2 cellular contexts compared by ENCODE assay signal in the genomic region with DNA sequence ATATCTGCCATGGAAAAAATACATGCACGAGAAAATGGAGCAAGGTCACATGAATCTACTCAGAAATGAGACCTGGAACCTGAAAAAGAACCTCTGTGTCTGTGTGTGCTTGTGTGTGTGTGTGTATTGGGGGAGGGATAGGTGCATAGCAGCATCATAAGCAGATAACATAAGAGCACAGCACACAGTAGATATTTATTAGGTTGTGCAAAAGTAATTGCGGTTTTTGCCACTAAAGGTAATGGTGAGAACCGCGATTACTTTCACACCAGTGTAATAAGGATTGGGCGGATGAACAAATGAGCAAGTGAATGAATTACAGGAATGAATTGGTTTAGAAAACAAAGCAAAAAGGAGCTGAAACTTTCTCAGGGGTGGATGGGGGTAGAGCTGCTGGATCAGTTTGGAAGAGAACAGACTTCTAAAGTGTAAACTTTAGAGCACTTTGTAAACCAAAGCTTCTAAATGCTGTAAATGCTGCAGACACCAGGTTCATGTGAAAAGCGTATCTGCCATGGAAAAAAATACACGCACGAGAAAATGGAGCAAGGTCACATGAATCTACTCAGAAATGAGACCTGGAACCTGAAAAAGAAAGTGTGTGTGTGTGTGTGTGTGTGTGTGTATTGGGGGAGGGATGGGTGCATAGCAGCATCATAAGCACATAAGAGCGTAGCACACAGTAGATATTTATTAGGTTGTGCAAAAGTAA.
TF ChIP-seq lines count a peak whose summit lies in the region.

No MANE protein-coding gene starts in this region.

TF ChIP-seq in IMR-90, 13 proteins besides CTCF, POLR2A, EP300 and RAD21:
- no peak for TF ChIP-seq SMC3 (IDR thresholded peaks at IDR 0.05; ENCODE audit: low read depth, low read length)
- no peak for TF ChIP-seq BHLHE40 (IDR thresholded peaks at IDR 0.05; ENCODE audit: low read depth, low read length)
- no peak for TF ChIP-seq RFX5 (IDR thresholded peaks at IDR 0.05; ENCODE audit: low read depth, low read length)
- no peak for TF ChIP-seq RCOR1 (IDR thresholded peaks at IDR 0.05; ENCODE audit: insufficient replicate concordance, low read length)
- TF ChIP-seq MAZ (IDR thresholded peaks at IDR 0.05; ENCODE audit: borderline replicate concordance, low read depth, low read length): no peak
- no peak for TF ChIP-seq MXI1 (IDR thresholded peaks at IDR 0.05; ENCODE audit: borderline replicate concordance, low read depth, low read length)
- TF ChIP-seq USF2 (IDR thresholded peaks at IDR 0.05; ENCODE audit: low read depth, low read length): no peak
- no peak for TF ChIP-seq ELK1 (IDR thresholded peaks at IDR 0.05; ENCODE audit: borderline replicate concordance, low read depth, low read length)
- TF ChIP-seq CEBPB (IDR thresholded peaks at IDR 0.05; ENCODE audit: low read depth, low read length): no peak
- no peak for TF ChIP-seq NFE2L2 (IDR thresholded peaks at IDR 0.05; ENCODE audit: low read depth, low read length)
- no peak for TF ChIP-seq FOS (IDR thresholded peaks at IDR 0.05; ENCODE audit: low read depth, low read length)
- TF ChIP-seq MAFK (IDR thresholded peaks at IDR 0.05; ENCODE audit: low read depth, low read length): no peak
- no peak for TF ChIP-seq CHD1 (IDR thresholded peaks at IDR 0.05; ENCODE audit: low read depth, low read length)
TF ChIP-seq in IMR-90: peak in this region for 0.

TF ChIP-seq in H1, 55 proteins besides CTCF, POLR2A, EP300 and RAD21:
- TF ChIP-seq BRCA1 (IDR thresholded peaks at IDR 0.05; ENCODE audit: low read depth, low read length) (no peak), SP1 (IDR thresholded peaks at IDR 0.05; ENCODE audit: low read depth, low read length) (no peak), MAFK (IDR thresholded peaks at IDR 0.05; ENCODE audit: low read depth, low read length) (no peak), USF2 (IDR thresholded peaks at IDR 0.05; ENCODE audit: low read length) (no peak), RNF2 (IDR thresholded peaks at IDR 0.05; ENCODE audit: borderline replicate concordance, low read depth, low read length, missing control alignments, poor library complexity, severe bottlenecking) (no peak), KDM4A (IDR thresholded peaks at IDR 0.05; ENCODE audit: low read depth, low read length, severe bottlenecking) (no peak), BACH1 (IDR thresholded peaks at IDR 0.05; ENCODE audit: low read length) (no peak), KDM1A (IDR thresholded peaks at IDR 0.05; ENCODE audit: borderline replicate concordance, low read length) (no peak), CEBPB (IDR thresholded peaks at IDR 0.05; ENCODE audit: low read depth, low read length) (no peak)
TF ChIP-seq in H1: peak in this region for 0.
